ENCODE assay signal across 8 cellular contexts in the genomic region with DNA sequence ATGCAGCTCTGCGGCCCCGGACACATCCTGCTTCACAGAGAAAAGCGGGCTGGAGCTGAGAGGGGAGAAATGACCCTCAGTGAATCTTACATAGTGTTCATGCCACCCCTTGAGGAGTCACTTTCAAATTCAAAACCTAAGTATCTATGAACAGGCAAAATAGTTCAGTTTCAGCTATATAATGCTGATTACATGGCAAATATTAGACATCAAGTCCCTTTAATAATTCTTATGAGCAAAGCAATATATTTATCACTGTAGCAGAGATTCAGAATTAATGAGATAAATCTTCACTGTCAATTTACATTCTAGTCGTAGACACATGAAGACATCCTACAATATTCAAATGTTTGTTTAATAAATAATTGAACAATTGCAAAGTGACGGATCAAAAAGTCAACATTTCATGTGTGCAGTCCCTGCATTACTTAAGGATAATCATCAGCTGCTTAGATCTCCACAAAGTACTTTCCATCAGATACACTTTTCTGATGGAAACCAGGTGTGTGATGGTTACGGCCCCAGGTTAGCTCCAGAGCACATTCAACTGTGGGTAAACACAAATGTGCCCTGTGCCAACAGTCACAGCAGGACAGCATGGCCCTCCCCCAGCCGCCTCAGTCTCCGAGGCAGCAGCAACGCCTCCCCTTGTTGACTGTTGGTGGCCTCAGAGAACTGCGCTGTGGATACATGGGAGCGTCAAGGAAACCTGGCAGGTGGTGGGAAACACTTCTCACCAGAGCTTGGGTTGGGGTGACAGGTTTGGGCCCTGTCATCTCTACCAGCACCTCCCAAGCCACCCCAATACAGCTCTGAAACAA. TPM values are rescaled to one million over a fixed set of nuclear protein-coding genes. Genes with fewer than 3 reads are reported as not detected.
DNase-seq lines count a peak whose midpoint lies in the region; ATAC-seq and TF ChIP-seq lines count a peak whose summit lies in the region.

No MANE protein-coding gene starts in this region.

- ATAC-seq in GM21447 (IDR thresholded peaks at IDR 0.05; ENCODE audit: unreplicated experiment) (no peak), HG02588 (IDR thresholded peaks at IDR 0.05; ENCODE audit: unreplicated experiment) (no peak), GM21390 (IDR thresholded peaks at IDR 0.05; ENCODE audit: unreplicated experiment) (no peak)

- H3K4me1 Mint-ChIP-seq in Caco-2 (ENCODE audit: low read depth, unreplicated experiment): no peaks in the 10 kb centered on the region
- H3K4me1 Mint-ChIP-seq in nephron progenitor cell: no peaks in the 10 kb centered on the region
- H3K4me1 Mint-ChIP-seq in activated T-helper 2 cell treated with anti-CD3 and anti-CD28 coated beads, Interferon-gamma antibody, Interleukin-2, Interleukin-4, amounts not matched to agents 10 μg/mL and 5 μg/mL and 100 μg/mL, durations not matched to agents 14 hours and 24 hours and 36 hours (ENCODE audit: low read depth): no peaks in the 10 kb centered on the region

- CTCF ChIA-PET in Caco-2 (lab: Charles Lee) (no interaction called here), mammary epithelial cell (lab: Charles Lee; ENCODE audit: low non-redundant PET) (no interaction called here)

- no peaks in the 10 kb centered on the region for H3K36me3 ChIP-seq in Caco-2 (ENCODE audit: control insufficient read depth, insufficient read depth, low read length)
- no peaks in the 10 kb centered on the region for H3K36me3 ChIP-seq in mammary epithelial cell (ENCODE audit: insufficient read depth, low read length)

- H3K4me3 ChIP-seq in Caco-2 (ENCODE audit: low read depth, low read length) (peak overlapping the region; percentile 62), mammary epithelial cell (replicated peaks in 1 of 3; ENCODE audit: insufficient read depth in 1 of 3, low read depth in 2 of 3, low read length in 3 of 3) (peak overlapping the region in 1 of 3 experiments; percentile 3)

- H3K27ac Mint-ChIP-seq in Caco-2 (ENCODE audit: unreplicated experiment) (no peak overlapping the region), nephron progenitor cell (no peak overlapping the region)
- no peak overlapping the region for H3K27ac Mint-ChIP-seq in activated T-helper 2 cell treated with anti-CD3 and anti-CD28 coated beads, Interferon-gamma antibody, Interleukin-2, Interleukin-4, amounts not matched to agents 10 μg/mL and 5 μg/mL and 100 μg/mL, durations not matched to agents 14 hours and 24 hours and 36 hours

- H3K4me3 Mint-ChIP-seq in Caco-2 (ENCODE audit: unreplicated experiment) (peak overlapping the region; percentile 52), nephron progenitor cell (peak overlapping the region; percentile 61)
- H3K4me3 Mint-ChIP-seq in activated T-helper 2 cell treated with anti-CD3 and anti-CD28 coated beads, Interferon-gamma antibody, Interleukin-2, Interleukin-4, amounts not matched to agents 10 μg/mL and 5 μg/mL and 100 μg/mL, durations not matched to agents 14 hours and 24 hours and 36 hours (ENCODE audit: low read depth): no peak overlapping the region

- H4K20me1 ChIP-seq in mammary epithelial cell (ENCODE audit: insufficient read depth, low read length): no peaks in the 10 kb centered on the region

- 76% methylated on average over 11 of the region's 11 CpGs for WGBS in mammary epithelial cell (ENCODE audit: low coverage, missing lambda C conversion rate)

- no peak overlapping the region for H3K9ac ChIP-seq in mammary epithelial cell (ENCODE audit: insufficient read depth, low read length)

- POLR2A ChIA-PET in Caco-2 (lab: Charles Lee): no interaction called here

- TF ChIP-seq CTCF in Caco-2 (IDR thresholded peaks at IDR 0.05; ENCODE audit: insufficient read depth in 1 of 2, low read depth in 1 of 2, low read length in 1 of 2, severe bottlenecking in 1 of 2, unreplicated experiment in 1 of 2): no peak
- TF ChIP-seq CTCF in mammary epithelial cell (conservative IDR thresholded peaks at IDR 0.05 in 1 of 2, IDR thresholded peaks at IDR 0.05 in 1 of 2; ENCODE audit: extremely low read depth in 1 of 2, insufficient read depth in 1 of 2, low read depth in 1 of 2, low read length in 2 of 2): no peak
- no peak for TF ChIP-seq CTCF in nephron progenitor cell (IDR thresholded peaks at IDR 0.05)

- no peak overlapping the region for H3K4me2 ChIP-seq in mammary epithelial cell (ENCODE audit: insufficient read depth, low read depth, low read length)

- H3K36me3 Mint-ChIP-seq in Caco-2 (ENCODE audit: insufficient read depth, unreplicated experiment) (no peaks in the 10 kb centered on the region), nephron progenitor cell (ENCODE audit: low read depth) (no peaks in the 10 kb centered on the region)
- no peaks in the 10 kb centered on the region for H3K36me3 Mint-ChIP-seq in activated T-helper 2 cell treated with anti-CD3 and anti-CD28 coated beads, Interferon-gamma antibody, Interleukin-2, Interleukin-4, amounts not matched to agents 10 μg/mL and 5 μg/mL and 100 μg/mL, durations not matched to agents 14 hours and 24 hours and 36 hours (ENCODE audit: low read depth)

- no peaks in the 10 kb centered on the region for H3K27me3 ChIP-seq in Caco-2 (replicated peaks; ENCODE audit: control insufficient read depth, insufficient read depth, low read length)
- peaks cover 39% of the 10 kb centered on the region for H3K27me3 ChIP-seq in mammary epithelial cell (ENCODE audit: insufficient read depth, low read length)

- peak overlapping the region; percentile 56 for H2AFZ ChIP-seq in mammary epithelial cell (ENCODE audit: low read depth, low read length)

- H3K9me3 ChIP-seq in Caco-2 (no peaks in the 10 kb centered on the region), mammary epithelial cell (replicated peaks; ENCODE audit: insufficient read depth, low read length) (no peaks in the 10 kb centered on the region)

- H3K9me3 Mint-ChIP-seq in Caco-2 (ENCODE audit: unreplicated experiment) (no peaks in the 10 kb centered on the region), nephron progenitor cell (no peaks in the 10 kb centered on the region)
- no peaks in the 10 kb centered on the region for H3K9me3 Mint-ChIP-seq in activated T-helper 2 cell treated with anti-CD3 and anti-CD28 coated beads, Interferon-gamma antibody, Interleukin-2, Interleukin-4, amounts not matched to agents 10 μg/mL and 5 μg/mL and 100 μg/mL, durations not matched to agents 14 hours and 24 hours and 36 hours

- DNase-seq in Caco-2 (no peak), NCI-H1105 (lab: John Stamatoyannopoulos, UW) (peak; percentile 79), mammary epithelial cell (no peak), nephron progenitor cell (no peak)
- no peak for DNase-seq in activated T-helper 2 cell treated with anti-CD3 and anti-CD28 coated beads, Interferon-gamma antibody, Interleukin-2, Interleukin-4, amounts not matched to agents 10 μg/mL and 5 μg/mL and 100 μg/mL, durations not matched to agents 14 hours and 24 hours and 36 hours (ENCODE audit: low spot score)

- in situ Hi-C loops in mammary epithelial cell (cut with MboI; ENCODE audit: low sequenced_read_pairs in 2 of 2): no loop called here

- H3K79me2 ChIP-seq in mammary epithelial cell (ENCODE audit: insufficient read depth, low read length): no peaks in the 10 kb centered on the region

- H3K27me3 Mint-ChIP-seq in Caco-2 (ENCODE audit: insufficient read depth, unreplicated experiment): no peaks in the 10 kb centered on the region
- peaks cover 79% of the 10 kb centered on the region for H3K27me3 Mint-ChIP-seq in nephron progenitor cell (ENCODE audit: low read depth, poor library complexity)
- H3K27me3 Mint-ChIP-seq in activated T-helper 2 cell treated with anti-CD3 and anti-CD28 coated beads, Interferon-gamma antibody, Interleukin-2, Interleukin-4, amounts not matched to agents 10 μg/mL and 5 μg/mL and 100 μg/mL, durations not matched to agents 14 hours and 24 hours and 36 hours (ENCODE audit: low read depth): peaks cover 48% of the 10 kb centered on the region

- BruUV-seq in Caco-2 (replicated peaks; lab: Mats Ljungman, UMichigan): no TSS peak
- BruUV-seq in mammary epithelial cell (replicated peaks; lab: Mats Ljungman, UMichigan): no TSS peak

- dilution Hi-C loops in mammary epithelial cell (cut with HindIII; ENCODE audit: low sequenced_read_pairs): no loop called here

- no peak overlapping the region for H3K27ac ChIP-seq in mammary epithelial cell (ENCODE audit: insufficient read depth, low read depth, low read length)

- 0 out of 2 replicates have a peak, but pooled peaks cover 3% of the 10 kb centered on the region for H3K4me1 ChIP-seq in Caco-2
- H3K4me1 ChIP-seq in mammary epithelial cell (ENCODE audit: insufficient read depth, low read length): peaks cover 4% of the 10 kb centered on the region

- intact Hi-C loops in Caco-2 (cut with micrococcal nuclease; ENCODE audit: unreplicated experiment) (loop anchor here (2.0 kb wide), 2 partner anchors 34 to 74 kb away; a partner anchor contains a TSS), mammary epithelial cell (cut with micrococcal nuclease) (no loop called here)
- intact Hi-C loops in activated T-helper 2 cell treated with anti-CD3 and anti-CD28 coated beads, Interferon-gamma antibody, Interleukin-2, Interleukin-4, amounts not matched to agents 10 μg/mL and 5 μg/mL and 100 μg/mL, durations not matched to agents 14 hours and 24 hours and 36 hours (cut with micrococcal nuclease): no loop called here

RNA-seq across cellular contexts. Expression of a gene that starts 0.8 kb away (rescaled TPM):
- 0.77 and 0.95 TPM in 2 replicates for total RNA-seq in Caco-2 (2022)
- under 1 TPM; 0.09 to 0.50 TPM for total RNA-seq in mammary epithelial cell
- 0.01 TPM for polyA plus RNA-seq in mammary epithelial cell
- polyA minus RNA-seq in mammary epithelial cell: not detected
- total RNA-seq in activated T-helper 2 cell treated with anti-CD3 and anti-CD28 coated beads, Interferon-gamma antibody, Interleukin-2, Interleukin-4, amounts not matched to agents 10 μg/mL and 5 μg/mL and 100 μg/mL, durations not matched to agents 14 hours and 24 hours and 36 hours: 0.14 and 0.25 TPM in 2 replicates

RNA-seq across cellular contexts. Expression of a gene that starts 33.4 kb away (rescaled TPM):
- total RNA-seq in Caco-2 (2022) (44.3 and 48.1 TPM in 2 replicates), mammary epithelial cell (10 to 100 TPM; 31.0 to 41.1 TPM)
- polyA plus RNA-seq in mammary epithelial cell: 45.1 TPM
- 33.2 TPM for polyA minus RNA-seq in mammary epithelial cell
- 54.5 and 59.5 TPM in 2 replicates for total RNA-seq in activated T-helper 2 cell treated with anti-CD3 and anti-CD28 coated beads, Interferon-gamma antibody, Interleukin-2, Interleukin-4, amounts not matched to agents 10 μg/mL and 5 μg/mL and 100 μg/mL, durations not matched to agents 14 hours and 24 hours and 36 hours
